7 cellular contexts compared by ENCODE assay signal in the genomic region with DNA sequence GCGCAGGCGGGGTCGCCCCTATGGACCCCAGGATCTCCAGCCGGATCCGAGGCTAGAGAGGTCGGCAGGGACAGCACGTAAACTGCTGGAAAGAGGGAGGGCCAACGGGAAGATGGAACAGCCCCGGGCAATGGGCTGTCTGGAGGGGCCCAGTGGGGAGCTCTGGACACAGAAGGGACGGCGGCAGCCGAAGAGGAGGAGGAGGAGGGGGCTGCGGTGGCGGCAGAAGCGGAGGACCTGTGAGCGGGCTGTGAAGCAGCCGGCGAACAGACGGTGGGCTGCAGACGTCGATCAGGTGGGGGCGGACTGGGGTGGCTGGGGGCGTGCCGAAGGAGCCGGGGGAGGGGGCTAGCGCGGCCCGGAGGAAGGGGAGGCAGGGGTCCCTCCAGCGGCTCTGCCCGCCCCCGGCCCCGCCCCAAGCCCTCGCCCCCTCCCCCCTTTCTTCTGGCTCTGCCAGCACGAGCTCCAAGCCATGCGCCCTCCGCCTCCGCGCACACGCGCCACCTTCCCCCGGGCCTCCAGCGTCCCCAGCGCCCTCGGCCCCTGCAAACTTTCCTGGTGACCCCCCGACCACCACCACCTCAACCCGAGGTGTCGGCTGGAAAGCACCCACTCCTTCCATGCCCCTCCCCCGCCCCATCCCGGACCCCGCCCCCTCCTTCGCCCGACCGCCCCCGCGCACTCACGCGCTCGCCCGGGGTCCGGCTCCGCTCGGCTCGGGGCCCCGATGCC. TPM values are rescaled to one million over a fixed set of nuclear protein-coding genes. Genes with fewer than 3 reads are reported as not detected.
DNase-seq lines count a peak whose midpoint lies in the region; ATAC-seq and TF ChIP-seq lines count a peak whose summit lies in the region.

No MANE protein-coding gene starts in this region.

- H3K9me3 ChIP-seq in ectodermal cell (ENCODE audit: control insufficient read depth, low read length) (no peaks in the 10 kb centered on the region), mesodermal cell (ENCODE audit: control insufficient read depth, low read length) (no peaks in the 10 kb centered on the region), upper lobe of right lung (no peaks in the 10 kb centered on the region)

- peaks cover 45% of the 10 kb centered on the region for H3K36me3 ChIP-seq in ectodermal cell (ENCODE audit: control insufficient read depth, insufficient read depth, low read length)
- H3K36me3 ChIP-seq in mesodermal cell (ENCODE audit: control insufficient read depth, insufficient read depth, low read length), result peaks cover 61% of the 10 kb centered on the region
- peaks cover 41% of the 10 kb centered on the region for H3K36me3 ChIP-seq in upper lobe of right lung

- intact Hi-C loops in upper lobe of right lung (cut with DNase I), result no loop called here

- H3K9me3 Mint-ChIP-seq in T-cell, result no peaks in the 10 kb centered on the region

- TF ChIP-seq CTCF in GM10266 (IDR thresholded peaks at IDR 0.05; ENCODE audit: control insufficient read depth, insufficient read depth, low read depth, missing control alignments) (no peak), upper lobe of right lung (IDR thresholded peaks at IDR 0.05) (no peak)

- POLR2A ChIA-PET in T-cell (lab: Charles Lee), result interaction anchor here in 1 of 2 donors (0.6 to 2.9 kb wide), 2 partner anchors 12 kb away, joined by 4 to 10 read pairs; a partner anchor contains a TSS

- 1% methylated on average over 58 to 63 of the region's 64 CpGs for WGBS in ectodermal cell, 2 experiments
- 0% methylated on average over 21 to 27 of the region's 64 CpGs for WGBS in mesodermal cell (ENCODE audit: insufficient coverage in 2 of 2), 2 experiments

- H3K4me1 Mint-ChIP-seq in T-cell, result peaks cover 41 to 54% (median 47%) of the 10 kb centered on the region in 3 donors

- DNase-seq in GM10266 (ENCODE audit: extremely low spot score) (peak; percentile 70), T-cell (peak in 8 of 34 experiments; percentile 3 to 28 (median 14)), upper lobe of right lung (peak; percentile 80), middle frontal gyrus (ENCODE audit: extremely low spot score, low spot score) (no peak)

- CTCF ChIA-PET in T-cell (lab: Charles Lee), result interaction anchor here (0.6 to 1.8 kb wide), 4 partner anchors 10 to 203 kb away, joined by 3 to 19 read pairs (median 5); a partner anchor contains a TSS

- H3K36me3 Mint-ChIP-seq in T-cell, result peaks cover 28% of the 10 kb centered on the region

- H3K4me3 Mint-ChIP-seq in T-cell, result peak overlapping the region; percentile 81 to 96 (median 83)

- H3K27me3 ChIP-seq in ectodermal cell (ENCODE audit: control insufficient read depth, insufficient read depth, low read length, poor library complexity, severe bottlenecking) (no peaks in the 10 kb centered on the region), upper lobe of right lung (no peaks in the 10 kb centered on the region)

- peak overlapping the region; percentile 74 for H3K4me3 ChIP-seq in ectodermal cell (ENCODE audit: insufficient read depth, low read depth, low read length)
- peak overlapping the region; percentile 80 for H3K4me3 ChIP-seq in mesodermal cell (ENCODE audit: extremely low read depth, insufficient read depth, low read length, poor library complexity, severe bottlenecking)
- peak overlapping the region; percentile 75 for H3K4me3 ChIP-seq in upper lobe of right lung

- peak; percentile 1 for ATAC-seq in HG03457 (IDR thresholded peaks at IDR 0.05; ENCODE audit: unreplicated experiment)
- ATAC-seq in T-cell (replicated peaks in 1 of 4), result peak in 3 of 4 experiments; percentile 0 to 1 (median 1)
- ATAC-seq in upper lobe of right lung, result peak; percentile 1

- H3K27ac ChIP-seq in ectodermal cell (ENCODE audit: insufficient read depth, low read depth, low read length, poor library complexity, severe bottlenecking), result peak overlapping the region; percentile 98
- H3K27ac ChIP-seq in mesodermal cell (ENCODE audit: low read depth, low read length, severe bottlenecking), result peak overlapping the region; percentile 99
- H3K27ac ChIP-seq in upper lobe of right lung, result peak overlapping the region; percentile 98

- H3K27ac Mint-ChIP-seq in T-cell, result peak overlapping the region; percentile 66 to 81

- no peaks in the 10 kb centered on the region for H3K27me3 Mint-ChIP-seq in T-cell

- peaks cover 31% of the 10 kb centered on the region for H3K4me1 ChIP-seq in ectodermal cell (ENCODE audit: control insufficient read depth, insufficient read depth, low read length)
- H3K4me1 ChIP-seq in mesodermal cell (ENCODE audit: control insufficient read depth, insufficient read depth, low read length, poor library complexity, severe bottlenecking), result peaks cover 38% of the 10 kb centered on the region
- H3K4me1 ChIP-seq in upper lobe of right lung, result peaks cover 45% of the 10 kb centered on the region

RNA-seq across cellular contexts. Expression of a gene that starts 0.4 kb away (rescaled TPM):
- total RNA-seq in T-cell, result 10 to 100 TPM; 13.9 to 22.9 (median 18.9) TPM
- polyA plus RNA-seq in ectodermal cell (2013, experiment 1 of 4), result 121 TPM
- 133 TPM for polyA plus RNA-seq in ectodermal cell (2013, experiment 2 of 4)
- 93.0 TPM for polyA plus RNA-seq in ectodermal cell (2013, experiment 3 of 4)
- polyA plus RNA-seq in ectodermal cell (2013, experiment 4 of 4), result 107 TPM
- 125 TPM for polyA plus RNA-seq in mesodermal cell (2013, experiment 1 of 2)
- 103 TPM for polyA plus RNA-seq in mesodermal cell (2013, experiment 2 of 2)
- total RNA-seq in upper lobe of right lung, result 189 TPM

RNA-seq across cellular contexts. Expression of a gene that starts 11.4 kb away (rescaled TPM):
- total RNA-seq in T-cell (10 to 100 TPM; 50.2 to 78.1 (median 75.7) TPM), upper lobe of right lung (64.7 TPM)
- polyA plus RNA-seq in ectodermal cell (2013, experiment 1 of 4), result 299 TPM
- polyA plus RNA-seq in ectodermal cell (2013, experiment 2 of 4), result 260 TPM
- 251 TPM for polyA plus RNA-seq in ectodermal cell (2013, experiment 3 of 4)
- 277 TPM for polyA plus RNA-seq in ectodermal cell (2013, experiment 4 of 4)
- 220 TPM for polyA plus RNA-seq in mesodermal cell (2013, experiment 1 of 2)
- 213 TPM for polyA plus RNA-seq in mesodermal cell (2013, experiment 2 of 2)

RNA-seq across cellular contexts. Expression of a gene that starts 13.8 kb away (rescaled TPM):
- total RNA-seq in T-cell (not detected), upper lobe of right lung (not detected)
- 2.6 TPM for polyA plus RNA-seq in ectodermal cell (2013, experiment 1 of 4)
- polyA plus RNA-seq in ectodermal cell (2013, experiment 2 of 4), result 2.0 TPM
- 5.0 TPM for polyA plus RNA-seq in ectodermal cell (2013, experiment 3 of 4)
- polyA plus RNA-seq in ectodermal cell (2013, experiment 4 of 4), result 7.1 TPM
- polyA plus RNA-seq in mesodermal cell (2013, experiment 1 of 2), result 7.7 TPM
- polyA plus RNA-seq in mesodermal cell (2013, experiment 2 of 2), result 5.2 TPM

RNA-seq across cellular contexts. Expression of a gene that starts 56.6 kb away (rescaled TPM):
- total RNA-seq in T-cell, result not detected
- polyA plus RNA-seq in ectodermal cell (2013, experiment 1 of 4), result not detected
- polyA plus RNA-seq in ectodermal cell (2013, experiment 2 of 4), result not detected
- polyA plus RNA-seq in ectodermal cell (2013, experiment 3 of 4), result not detected
- polyA plus RNA-seq in ectodermal cell (2013, experiment 4 of 4), result not detected
- not detected for polyA plus RNA-seq in mesodermal cell (2013, experiment 1 of 2)
- not detected for polyA plus RNA-seq in mesodermal cell (2013, experiment 2 of 2)
- total RNA-seq in upper lobe of right lung, result not detected
